Comparison of ENCODE assay signal across 1 cellular context in genomic region chr7:107169120-107170050, GRCh38.
TF ChIP-seq lines count a peak whose summit lies in the region.

No MANE protein-coding gene starts in this region.

TF ChIP-seq in H1, 55 proteins besides CTCF, POLR2A, EP300 and RAD21 (continued from another document):
- TF ChIP-seq ATF2 (IDR thresholded peaks at IDR 0.05; ENCODE audit: low read length), result 0 out of 2 replicates have a peak, but pooled peaks have one; percentile 41
- TF ChIP-seq TAF1 (IDR thresholded peaks at IDR 0.05; ENCODE audit: low read depth, low read length), result peak; percentile 92
- TF ChIP-seq TEAD4 (IDR thresholded peaks at IDR 0.05; ENCODE audit: low read depth, low read length), result peak; percentile 52; the same call in 1 of the 2 replicates
- no peak for TF ChIP-seq RFX5 (IDR thresholded peaks at IDR 0.05; ENCODE audit: borderline replicate concordance, low read depth, low read length)
- TF ChIP-seq GTF2F1 (IDR thresholded peaks at IDR 0.05; ENCODE audit: borderline replicate concordance, low read depth, low read length), result peak; percentile 24; the same call in 1 of the 2 replicates
- TF ChIP-seq SIX5 (IDR thresholded peaks at IDR 0.05; ENCODE audit: low read depth, low read length), result no peak
- TF ChIP-seq YY1 (IDR thresholded peaks at IDR 0.05; ENCODE audit: low read depth, low read length), result peak; percentile 73
- TF ChIP-seq KDM1A (IDR thresholded peaks at IDR 0.05; ENCODE audit: borderline replicate concordance, low read length), result no peak
- TF ChIP-seq MAX (IDR thresholded peaks at IDR 0.05), result peak; percentile 67
- TF ChIP-seq TBP (IDR thresholded peaks at IDR 0.05; ENCODE audit: low read depth, low read length), result peak; percentile 88
- TF ChIP-seq CBX8 (IDR thresholded peaks at IDR 0.05; ENCODE audit: borderline replicate concordance, low read depth, low read length), result no peak
- TF ChIP-seq NANOG (IDR thresholded peaks at IDR 0.05; ENCODE audit: insufficient read depth, low read depth, low read length, poor library complexity, severe bottlenecking), result peak; percentile 40
- TF ChIP-seq USF2 (IDR thresholded peaks at IDR 0.05; ENCODE audit: low read length), result peak; percentile 92
- TF ChIP-seq SAP30 (IDR thresholded peaks at IDR 0.05; ENCODE audit: insufficient read depth, insufficient replicate concordance, low read length), result peak; percentile 88
- TF ChIP-seq CEBPB (IDR thresholded peaks at IDR 0.05; ENCODE audit: low read depth, low read length), result peak; percentile 84
- TF ChIP-seq BRCA1 (IDR thresholded peaks at IDR 0.05; ENCODE audit: low read depth, low read length), result no peak
- no peak for TF ChIP-seq EZH2 (IDR thresholded peaks at IDR 0.05; ENCODE audit: low read depth, low read length, severe bottlenecking)
- peak; percentile 68 to 82; a peak in 3 of 4 replicates for TF ChIP-seq SIN3A (conservative IDR thresholded peaks at IDR 0.05 in 1 of 2, IDR thresholded peaks at IDR 0.05 in 1 of 2; ENCODE audit: low read depth in 1 of 2, low read length in 2 of 2)
- peak; percentile 95 for TF ChIP-seq POLR2AphosphoS5 (IDR thresholded peaks at IDR 0.05; ENCODE audit: low read depth, low read length)
- peak; percentile 71 for TF ChIP-seq NRF1 (IDR thresholded peaks at IDR 0.05; ENCODE audit: low read depth, low read length)
- TF ChIP-seq TCF12 (IDR thresholded peaks at IDR 0.05; ENCODE audit: low read depth, low read length), result 0 out of 2 replicates have a peak, but pooled peaks have one; percentile 66
- TF ChIP-seq ZNF274 (IDR thresholded peaks at IDR 0.05; ENCODE audit: borderline replicate concordance, extremely low read depth, low read length), result no peak
- peak; percentile 81 for TF ChIP-seq SP1 (IDR thresholded peaks at IDR 0.05; ENCODE audit: low read depth, low read length)
- peak; percentile 49 for TF ChIP-seq CREB1 (IDR thresholded peaks at IDR 0.05)
- no peak for TF ChIP-seq CBX5 (IDR thresholded peaks at IDR 0.05; ENCODE audit: low read depth, low read length)
- no peak for TF ChIP-seq GABPA (IDR thresholded peaks at IDR 0.05; ENCODE audit: borderline replicate concordance, insufficient read depth, low read length)
- peak; percentile 83; the same call in 1 of the 2 replicates for TF ChIP-seq SP4 (IDR thresholded peaks at IDR 0.05; ENCODE audit: low read length)
- peak; percentile 81; the same call in 1 of the 2 replicates for TF ChIP-seq ATF3 (IDR thresholded peaks at IDR 0.05; ENCODE audit: insufficient read depth, low read depth, low read length)
- peak; percentile 60; the same call in 1 of the 2 replicates for TF ChIP-seq CHD2 (IDR thresholded peaks at IDR 0.05; ENCODE audit: low read length)
- peak in 1 of 2 experiments; percentile 23 for TF ChIP-seq BCL11A (IDR thresholded peaks at IDR 0.05; ENCODE audit: low read depth in 2 of 2, low read length in 2 of 2)
- TF ChIP-seq JUND (IDR thresholded peaks at IDR 0.05; ENCODE audit: low read length), result no peak
- TF ChIP-seq SP2 (IDR thresholded peaks at IDR 0.05; ENCODE audit: low read length), result no peak
- TF ChIP-seq RNF2 (IDR thresholded peaks at IDR 0.05; ENCODE audit: borderline replicate concordance, low read depth, low read length, missing control alignments, poor library complexity, severe bottlenecking), result no peak
- peak; percentile 82 for TF ChIP-seq TAF7 (optimal IDR thresholded peaks at IDR 0.05; ENCODE audit: borderline replicate concordance, low read depth, low read length)
- TF ChIP-seq PHF8 (conservative IDR thresholded peaks at IDR 0.05; ENCODE audit: low read depth, low read length), result peak; percentile 76
TF ChIP-seq in H1: peak in this region for 23.
